ENCODE assay signal across 1 cellular context in the genomic region with DNA sequence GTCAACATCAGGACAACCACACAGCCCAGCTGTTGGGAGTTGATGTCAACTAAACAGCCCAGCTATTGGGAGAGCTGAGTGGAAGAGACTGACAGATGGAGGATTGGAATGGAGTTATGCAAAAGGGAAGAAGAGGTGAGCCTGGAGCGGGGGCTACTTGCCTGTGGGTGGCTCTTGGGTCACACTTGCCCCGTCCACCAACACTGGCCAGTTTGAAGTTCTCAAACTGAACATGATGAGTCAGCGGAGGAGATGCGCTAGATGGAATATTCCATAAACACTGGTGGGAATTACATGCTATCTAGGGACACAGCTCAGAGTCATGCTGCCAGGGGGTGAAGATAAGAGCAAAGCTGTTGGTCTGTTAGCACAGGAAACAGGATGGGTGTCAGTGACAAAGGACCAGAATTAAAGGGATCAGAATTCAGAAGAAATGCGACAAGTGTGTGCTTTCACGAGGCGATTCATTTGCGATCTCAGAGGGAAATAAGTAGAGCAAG.
TF ChIP-seq lines count a peak whose summit lies in the region.

No MANE protein-coding gene starts in this region.

TF ChIP-seq in K562, 482 proteins besides CTCF, POLR2A, EP300 and RAD21 (continued from another document and continues in another):
- TF ChIP-seq, protein P1, sequence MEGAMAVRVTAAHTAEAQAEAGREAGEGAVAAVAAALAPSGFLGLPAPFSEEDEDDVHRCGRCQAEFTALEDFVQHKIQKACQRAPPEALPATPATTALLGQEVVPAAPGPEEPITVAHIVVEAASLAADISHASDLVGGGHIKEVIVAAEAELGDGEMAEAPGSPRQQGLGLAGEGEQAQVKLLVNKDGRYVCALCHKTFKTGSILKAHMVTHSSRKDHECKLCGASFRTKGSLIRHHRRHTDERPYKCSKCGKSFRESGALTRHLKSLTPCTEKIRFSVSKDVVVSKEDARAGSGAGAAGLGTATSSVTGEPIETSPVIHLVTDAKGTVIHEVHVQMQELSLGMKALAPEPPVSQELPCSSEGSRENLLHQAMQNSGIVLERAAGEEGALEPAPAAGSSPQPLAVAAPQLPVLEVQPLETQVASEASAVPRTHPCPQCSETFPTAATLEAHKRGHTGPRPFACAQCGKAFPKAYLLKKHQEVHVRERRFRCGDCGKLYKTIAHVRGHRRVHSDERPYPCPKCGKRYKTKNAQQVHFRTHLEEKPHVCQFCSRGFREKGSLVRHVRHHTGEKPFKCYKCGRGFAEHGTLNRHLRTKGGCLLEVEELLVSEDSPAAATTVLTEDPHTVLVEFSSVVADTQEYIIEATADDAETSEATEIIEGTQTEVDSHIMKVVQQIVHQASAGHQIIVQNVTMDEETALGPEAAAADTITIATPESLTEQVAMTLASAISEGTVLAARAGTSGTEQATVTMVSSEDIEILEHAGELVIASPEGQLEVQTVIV (CRISPR knock-in tag; IDR thresholded peaks at IDR 0.05; ENCODE audit: borderline replicate concordance), result no peak
- TF ChIP-seq ZNF79 (CRISPR knock-in tag; IDR thresholded peaks at IDR 0.05; ENCODE audit: low read depth), result no peak
- TF ChIP-seq RB1 (IDR thresholded peaks at IDR 0.05; ENCODE audit: low read depth), result no peak
- no peak for TF ChIP-seq ZNF76 (CRISPR knock-in tag; IDR thresholded peaks at IDR 0.05; ENCODE audit: borderline replicate concordance)
- TF ChIP-seq SP1 (CRISPR knock-in tag; IDR thresholded peaks at IDR 0.05), result no peak
- TF ChIP-seq ZNF699 (CRISPR knock-in tag; IDR thresholded peaks at IDR 0.05; ENCODE audit: insufficient replicate concordance), result no peak
- no peak for TF ChIP-seq TCF7 (IDR thresholded peaks at IDR 0.05; ENCODE audit: borderline replicate concordance)
- TF ChIP-seq, protein P2, sequence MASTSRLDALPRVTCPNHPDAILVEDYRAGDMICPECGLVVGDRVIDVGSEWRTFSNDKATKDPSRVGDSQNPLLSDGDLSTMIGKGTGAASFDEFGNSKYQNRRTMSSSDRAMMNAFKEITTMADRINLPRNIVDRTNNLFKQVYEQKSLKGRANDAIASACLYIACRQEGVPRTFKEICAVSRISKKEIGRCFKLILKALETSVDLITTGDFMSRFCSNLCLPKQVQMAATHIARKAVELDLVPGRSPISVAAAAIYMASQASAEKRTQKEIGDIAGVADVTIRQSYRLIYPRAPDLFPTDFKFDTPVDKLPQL (IDR thresholded peaks at IDR 0.05; ENCODE audit: extremely low read depth, insufficient read length), result no peak
- TF ChIP-seq KLF6 (CRISPR knock-in tag; IDR thresholded peaks at IDR 0.05; ENCODE audit: borderline replicate concordance), result no peak
- no peak for TF ChIP-seq STAG1 (CRISPR knock-in tag; IDR thresholded peaks at IDR 0.05; ENCODE audit: borderline replicate concordance)
- no peak for TF ChIP-seq RBBP5 (IDR thresholded peaks at IDR 0.05; ENCODE audit: borderline replicate concordance, insufficient read depth, low read length, poor library complexity, severe bottlenecking)
- no peak for TF ChIP-seq TGIF2 (CRISPR knock-in tag; IDR thresholded peaks at IDR 0.05)
- TF ChIP-seq TCFL5 (CRISPR knock-in tag; conservative IDR thresholded peaks at IDR 0.05), result no peak
- TF ChIP-seq, protein P3, sequence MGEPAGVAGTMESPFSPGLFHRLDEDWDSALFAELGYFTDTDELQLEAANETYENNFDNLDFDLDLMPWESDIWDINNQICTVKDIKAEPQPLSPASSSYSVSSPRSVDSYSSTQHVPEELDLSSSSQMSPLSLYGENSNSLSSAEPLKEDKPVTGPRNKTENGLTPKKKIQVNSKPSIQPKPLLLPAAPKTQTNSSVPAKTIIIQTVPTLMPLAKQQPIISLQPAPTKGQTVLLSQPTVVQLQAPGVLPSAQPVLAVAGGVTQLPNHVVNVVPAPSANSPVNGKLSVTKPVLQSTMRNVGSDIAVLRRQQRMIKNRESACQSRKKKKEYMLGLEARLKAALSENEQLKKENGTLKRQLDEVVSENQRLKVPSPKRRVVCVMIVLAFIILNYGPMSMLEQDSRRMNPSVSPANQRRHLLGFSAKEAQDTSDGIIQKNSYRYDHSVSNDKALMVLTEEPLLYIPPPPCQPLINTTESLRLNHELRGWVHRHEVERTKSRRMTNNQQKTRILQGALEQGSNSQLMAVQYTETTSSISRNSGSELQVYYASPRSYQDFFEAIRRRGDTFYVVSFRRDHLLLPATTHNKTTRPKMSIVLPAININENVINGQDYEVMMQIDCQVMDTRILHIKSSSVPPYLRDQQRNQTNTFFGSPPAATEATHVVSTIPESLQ (CRISPR knock-in tag; IDR thresholded peaks at IDR 0.05), result no peak
- TF ChIP-seq ZNF696 (CRISPR knock-in tag; conservative IDR thresholded peaks at IDR 0.05), result no peak
- TF ChIP-seq, protein P4, sequence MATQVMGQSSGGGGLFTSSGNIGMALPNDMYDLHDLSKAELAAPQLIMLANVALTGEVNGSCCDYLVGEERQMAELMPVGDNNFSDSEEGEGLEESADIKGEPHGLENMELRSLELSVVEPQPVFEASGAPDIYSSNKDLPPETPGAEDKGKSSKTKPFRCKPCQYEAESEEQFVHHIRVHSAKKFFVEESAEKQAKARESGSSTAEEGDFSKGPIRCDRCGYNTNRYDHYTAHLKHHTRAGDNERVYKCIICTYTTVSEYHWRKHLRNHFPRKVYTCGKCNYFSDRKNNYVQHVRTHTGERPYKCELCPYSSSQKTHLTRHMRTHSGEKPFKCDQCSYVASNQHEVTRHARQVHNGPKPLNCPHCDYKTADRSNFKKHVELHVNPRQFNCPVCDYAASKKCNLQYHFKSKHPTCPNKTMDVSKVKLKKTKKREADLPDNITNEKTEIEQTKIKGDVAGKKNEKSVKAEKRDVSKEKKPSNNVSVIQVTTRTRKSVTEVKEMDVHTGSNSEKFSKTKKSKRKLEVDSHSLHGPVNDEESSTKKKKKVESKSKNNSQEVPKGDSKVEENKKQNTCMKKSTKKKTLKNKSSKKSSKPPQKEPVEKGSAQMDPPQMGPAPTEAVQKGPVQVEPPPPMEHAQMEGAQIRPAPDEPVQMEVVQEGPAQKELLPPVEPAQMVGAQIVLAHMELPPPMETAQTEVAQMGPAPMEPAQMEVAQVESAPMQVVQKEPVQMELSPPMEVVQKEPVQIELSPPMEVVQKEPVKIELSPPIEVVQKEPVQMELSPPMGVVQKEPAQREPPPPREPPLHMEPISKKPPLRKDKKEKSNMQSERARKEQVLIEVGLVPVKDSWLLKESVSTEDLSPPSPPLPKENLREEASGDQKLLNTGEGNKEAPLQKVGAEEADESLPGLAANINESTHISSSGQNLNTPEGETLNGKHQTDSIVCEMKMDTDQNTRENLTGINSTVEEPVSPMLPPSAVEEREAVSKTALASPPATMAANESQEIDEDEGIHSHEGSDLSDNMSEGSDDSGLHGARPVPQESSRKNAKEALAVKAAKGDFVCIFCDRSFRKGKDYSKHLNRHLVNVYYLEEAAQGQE (CRISPR knock-in tag; IDR thresholded peaks at IDR 0.05; ENCODE audit: low read depth), result no peak
- no peak for TF ChIP-seq ZBTB8A (IDR thresholded peaks at IDR 0.05; ENCODE audit: partially characterized antibody)
- TF ChIP-seq HNRNPH1 (optimal IDR thresholded peaks at IDR 0.05; ENCODE audit: low read depth, low read length), result no peak
- peak; percentile 97 for TF ChIP-seq TEAD4 (IDR thresholded peaks at IDR 0.05; ENCODE audit: low read length)
- no peak for TF ChIP-seq TEAD4 (CRISPR knock-in tag; IDR thresholded peaks at IDR 0.05; ENCODE audit: borderline replicate concordance)
- TF ChIP-seq HNRNPUL1 (IDR thresholded peaks at IDR 0.05; ENCODE audit: low read length), result no peak
- TF ChIP-seq, protein P5, sequence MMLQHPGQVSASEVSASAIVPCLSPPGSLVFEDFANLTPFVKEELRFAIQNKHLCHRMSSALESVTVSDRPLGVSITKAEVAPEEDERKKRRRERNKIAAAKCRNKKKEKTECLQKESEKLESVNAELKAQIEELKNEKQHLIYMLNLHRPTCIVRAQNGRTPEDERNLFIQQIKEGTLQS (IDR thresholded peaks at IDR 0.05), result peak; percentile 94
- TF ChIP-seq, protein P5 (CRISPR knock-in tag; conservative IDR thresholded peaks at IDR 0.05), result peak; percentile 84; the same call in 1 of the 2 replicates
- no peak for TF ChIP-seq KLF10 (CRISPR knock-in tag; IDR thresholded peaks at IDR 0.05)
- no peak for TF ChIP-seq GABPB2 (CRISPR knock-in tag; conservative IDR thresholded peaks at IDR 0.05)
- TF ChIP-seq CCAR2 (IDR thresholded peaks at IDR 0.05; ENCODE audit: low read depth, low read length), result no peak
- TF ChIP-seq, protein P6, sequence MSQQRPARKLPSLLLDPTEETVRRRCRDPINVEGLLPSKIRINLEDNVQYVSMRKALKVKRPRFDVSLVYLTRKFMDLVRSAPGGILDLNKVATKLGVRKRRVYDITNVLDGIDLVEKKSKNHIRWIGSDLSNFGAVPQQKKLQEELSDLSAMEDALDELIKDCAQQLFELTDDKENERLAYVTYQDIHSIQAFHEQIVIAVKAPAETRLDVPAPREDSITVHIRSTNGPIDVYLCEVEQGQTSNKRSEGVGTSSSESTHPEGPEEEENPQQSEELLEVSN (IDR thresholded peaks at IDR 0.05; ENCODE audit: borderline replicate concordance in 1 of 2, extremely low read depth in 1 of 2, insufficient read depth in 1 of 2, insufficient read length in 1 of 2, low read depth in 1 of 2, low read length in 1 of 2, poor library complexity in 1 of 2, severe bottlenecking in 1 of 2), result peak in 1 of 2 experiments; percentile 14
- TF ChIP-seq MAFF (IDR thresholded peaks at IDR 0.05; ENCODE audit: low read length), result peak; percentile 91
- no peak for TF ChIP-seq POLR2AphosphoS2 (IDR thresholded peaks at IDR 0.05; ENCODE audit: low read length)
- TF ChIP-seq, protein P7, sequence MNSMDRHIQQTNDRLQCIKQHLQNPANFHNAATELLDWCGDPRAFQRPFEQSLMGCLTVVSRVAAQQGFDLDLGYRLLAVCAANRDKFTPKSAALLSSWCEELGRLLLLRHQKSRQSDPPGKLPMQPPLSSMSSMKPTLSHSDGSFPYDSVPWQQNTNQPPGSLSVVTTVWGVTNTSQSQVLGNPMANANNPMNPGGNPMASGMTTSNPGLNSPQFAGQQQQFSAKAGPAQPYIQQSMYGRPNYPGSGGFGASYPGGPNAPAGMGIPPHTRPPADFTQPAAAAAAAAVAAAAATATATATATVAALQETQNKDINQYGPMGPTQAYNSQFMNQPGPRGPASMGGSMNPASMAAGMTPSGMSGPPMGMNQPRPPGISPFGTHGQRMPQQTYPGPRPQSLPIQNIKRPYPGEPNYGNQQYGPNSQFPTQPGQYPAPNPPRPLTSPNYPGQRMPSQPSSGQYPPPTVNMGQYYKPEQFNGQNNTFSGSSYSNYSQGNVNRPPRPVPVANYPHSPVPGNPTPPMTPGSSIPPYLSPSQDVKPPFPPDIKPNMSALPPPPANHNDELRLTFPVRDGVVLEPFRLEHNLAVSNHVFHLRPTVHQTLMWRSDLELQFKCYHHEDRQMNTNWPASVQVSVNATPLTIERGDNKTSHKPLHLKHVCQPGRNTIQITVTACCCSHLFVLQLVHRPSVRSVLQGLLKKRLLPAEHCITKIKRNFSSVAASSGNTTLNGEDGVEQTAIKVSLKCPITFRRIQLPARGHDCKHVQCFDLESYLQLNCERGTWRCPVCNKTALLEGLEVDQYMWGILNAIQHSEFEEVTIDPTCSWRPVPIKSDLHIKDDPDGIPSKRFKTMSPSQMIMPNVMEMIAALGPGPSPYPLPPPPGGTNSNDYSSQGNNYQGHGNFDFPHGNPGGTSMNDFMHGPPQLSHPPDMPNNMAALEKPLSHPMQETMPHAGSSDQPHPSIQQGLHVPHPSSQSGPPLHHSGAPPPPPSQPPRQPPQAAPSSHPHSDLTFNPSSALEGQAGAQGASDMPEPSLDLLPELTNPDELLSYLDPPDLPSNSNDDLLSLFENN (IDR thresholded peaks at IDR 0.05; ENCODE audit: low read depth in 2 of 2, low read length in 2 of 2), result peak in 1 of 2 experiments; percentile 94; a peak in 2 of 4 replicates
- TF ChIP-seq, protein P8, sequence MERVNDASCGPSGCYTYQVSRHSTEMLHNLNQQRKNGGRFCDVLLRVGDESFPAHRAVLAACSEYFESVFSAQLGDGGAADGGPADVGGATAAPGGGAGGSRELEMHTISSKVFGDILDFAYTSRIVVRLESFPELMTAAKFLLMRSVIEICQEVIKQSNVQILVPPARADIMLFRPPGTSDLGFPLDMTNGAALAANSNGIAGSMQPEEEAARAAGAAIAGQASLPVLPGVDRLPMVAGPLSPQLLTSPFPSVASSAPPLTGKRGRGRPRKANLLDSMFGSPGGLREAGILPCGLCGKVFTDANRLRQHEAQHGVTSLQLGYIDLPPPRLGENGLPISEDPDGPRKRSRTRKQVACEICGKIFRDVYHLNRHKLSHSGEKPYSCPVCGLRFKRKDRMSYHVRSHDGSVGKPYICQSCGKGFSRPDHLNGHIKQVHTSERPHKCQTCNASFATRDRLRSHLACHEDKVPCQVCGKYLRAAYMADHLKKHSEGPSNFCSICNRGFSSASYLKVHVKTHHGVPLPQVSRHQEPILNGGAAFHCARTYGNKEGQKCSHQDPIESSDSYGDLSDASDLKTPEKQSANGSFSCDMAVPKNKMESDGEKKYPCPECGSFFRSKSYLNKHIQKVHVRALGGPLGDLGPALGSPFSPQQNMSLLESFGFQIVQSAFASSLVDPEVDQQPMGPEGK (CRISPR knock-in tag; IDR thresholded peaks at IDR 0.05; ENCODE audit: borderline replicate concordance), result no peak
- TF ChIP-seq FOXA1 (IDR thresholded peaks at IDR 0.05; ENCODE audit: borderline replicate concordance), result no peak
- no peak for TF ChIP-seq BMI1 (IDR thresholded peaks at IDR 0.05; ENCODE audit: low read length)
- TF ChIP-seq, protein P9, sequence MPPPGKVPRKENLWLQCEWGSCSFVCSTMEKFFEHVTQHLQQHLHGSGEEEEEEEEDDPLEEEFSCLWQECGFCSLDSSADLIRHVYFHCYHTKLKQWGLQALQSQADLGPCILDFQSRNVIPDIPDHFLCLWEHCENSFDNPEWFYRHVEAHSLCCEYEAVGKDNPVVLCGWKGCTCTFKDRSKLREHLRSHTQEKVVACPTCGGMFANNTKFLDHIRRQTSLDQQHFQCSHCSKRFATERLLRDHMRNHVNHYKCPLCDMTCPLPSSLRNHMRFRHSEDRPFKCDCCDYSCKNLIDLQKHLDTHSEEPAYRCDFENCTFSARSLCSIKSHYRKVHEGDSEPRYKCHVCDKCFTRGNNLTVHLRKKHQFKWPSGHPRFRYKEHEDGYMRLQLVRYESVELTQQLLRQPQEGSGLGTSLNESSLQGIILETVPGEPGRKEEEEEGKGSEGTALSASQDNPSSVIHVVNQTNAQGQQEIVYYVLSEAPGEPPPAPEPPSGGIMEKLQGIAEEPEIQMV (tag; conservative IDR thresholded peaks at IDR 0.05; ENCODE audit: low read depth), result no peak
- 0 out of 2 replicates have a peak, but pooled peaks have one; percentile 24 for TF ChIP-seq GATAD2B (IDR thresholded peaks at IDR 0.05; ENCODE audit: borderline replicate concordance)
